8 cellular contexts compared by ENCODE assay signal in the genomic region with DNA sequence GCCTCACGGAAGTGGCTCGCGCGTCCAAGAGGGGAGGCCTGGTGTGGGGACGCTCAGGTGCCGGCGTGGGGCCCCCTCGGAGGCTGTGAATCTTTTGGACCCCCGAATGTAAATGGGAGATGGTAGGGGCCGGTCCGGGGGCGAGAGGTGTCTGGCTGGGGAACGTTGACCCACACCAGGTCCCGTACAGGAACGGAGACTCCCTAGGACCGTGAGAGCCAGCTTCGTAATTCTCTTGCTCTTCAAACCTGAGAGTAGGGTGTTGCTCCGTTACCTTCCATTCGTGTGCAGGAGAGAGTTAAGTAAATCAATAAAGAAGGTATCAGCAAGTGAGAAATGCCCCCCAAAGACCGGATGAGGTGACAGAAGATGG. TPM values are rescaled to one million over a fixed set of nuclear protein-coding genes. Genes with fewer than 3 reads are reported as not detected.
DNase-seq lines count a peak whose midpoint lies in the region; TF ChIP-seq lines count a peak whose summit lies in the region.

No MANE protein-coding gene starts in this region.

- no peaks in the 10 kb centered on the region for H3K36me3 ChIP-seq in cardiac muscle cell
- peaks cover 0 to 10% (median 3%) of the 10 kb centered on the region in 3 donors for H3K36me3 ChIP-seq in skeletal muscle tissue (ENCODE audit: control insufficient read depth in 3 of 3, insufficient read depth in 3 of 3, low read length in 3 of 3)

- H3K9me3 Mint-ChIP-seq in activated naive CD4-positive, alpha-beta T cell treated with anti-CD3 and anti-CD28 coated beads, Interleukin-2, amount 10 ng/mL, durations not matched to agents 7 days and 5 days = no peaks in the 10 kb centered on the region

- DNase-seq in activated naive CD4-positive, alpha-beta T cell treated with anti-CD3 and anti-CD28 coated beads, Interleukin-2, amount 10 ng/mL, durations not matched to agents 7 days and 5 days = no peak
- no peak for DNase-seq in activated naive CD4-positive, alpha-beta T cell (lab: John Stamatoyannopoulos, UW)
- DNase-seq in cardiac muscle cell (ENCODE audit: low read depth in 1 of 2, low spot score in 1 of 2) (no peak), HCEC 1CT (no peak), GM10266 (ENCODE audit: extremely low spot score) (no peak), ureter (ENCODE audit: low spot score) (no peak)

- H3K4me3 ChIP-seq in WI38 (ENCODE audit: low read depth, low read length) (peak overlapping the region; percentile 97), cardiac muscle cell (peak overlapping the region; percentile 72), skeletal muscle tissue (ENCODE audit: low read length in 3 of 3) (peak overlapping the region; percentile 87 to 92 (median 89))

- peaks cover 36% of the 10 kb centered on the region for H3K36me3 Mint-ChIP-seq in activated naive CD4-positive, alpha-beta T cell treated with anti-CD3 and anti-CD28 coated beads, Interleukin-2, amount 10 ng/mL, durations not matched to agents 7 days and 5 days

- H3K4me3 Mint-ChIP-seq in activated naive CD4-positive, alpha-beta T cell treated with anti-CD3 and anti-CD28 coated beads, Interleukin-2, amount 10 ng/mL, durations not matched to agents 7 days and 5 days = peak overlapping the region; percentile 84

- peak overlapping the region; percentile 91 for H3K27ac Mint-ChIP-seq in activated naive CD4-positive, alpha-beta T cell treated with anti-CD3 and anti-CD28 coated beads, Interleukin-2, amount 10 ng/mL, durations not matched to agents 7 days and 5 days

- peak overlapping the region; percentile 90 to 96 (median 91) for H3K9ac ChIP-seq in skeletal muscle tissue (ENCODE audit: low read depth in 1 of 3, low read length in 3 of 3)

- peaks cover 33% of the 10 kb centered on the region for H3K4me1 ChIP-seq in cardiac muscle cell (ENCODE audit: low read depth)
- H3K4me1 ChIP-seq in skeletal muscle tissue (ENCODE audit: control insufficient read depth in 3 of 3, insufficient read depth in 3 of 3, low read length in 3 of 3) = peaks cover 39 to 75% (median 51%) of the 10 kb centered on the region in 3 donors

- TF ChIP-seq CTCF in WI38 (IDR thresholded peaks at IDR 0.05; ENCODE audit: low read depth, low read length) (no peak), cardiac muscle cell (IDR thresholded peaks at IDR 0.05; ENCODE audit: low read depth, low read length) (no peak), GM10266 (IDR thresholded peaks at IDR 0.05; ENCODE audit: control insufficient read depth, insufficient read depth, low read depth, missing control alignments) (no peak)

- H3K27me3 Mint-ChIP-seq in activated naive CD4-positive, alpha-beta T cell treated with anti-CD3 and anti-CD28 coated beads, Interleukin-2, amount 10 ng/mL, durations not matched to agents 7 days and 5 days = no peaks in the 10 kb centered on the region

- H3K27ac ChIP-seq in cardiac muscle cell (peak overlapping the region; percentile 97), skeletal muscle tissue (ENCODE audit: low read depth, low read length) (peak overlapping the region; percentile 98)

- H3K9me3 ChIP-seq in cardiac muscle cell (ENCODE audit: low read depth) (no peaks in the 10 kb centered on the region), skeletal muscle tissue (ENCODE audit: control insufficient read depth in 3 of 3, low read length in 3 of 3) (no peaks in the 10 kb centered on the region)

- peaks cover 75% of the 10 kb centered on the region for H3K4me1 Mint-ChIP-seq in activated naive CD4-positive, alpha-beta T cell treated with anti-CD3 and anti-CD28 coated beads, Interleukin-2, amount 10 ng/mL, durations not matched to agents 7 days and 5 days

- H3K27me3 ChIP-seq in cardiac muscle cell = no peaks in the 10 kb centered on the region
- no peaks in the 10 kb centered on the region for H3K27me3 ChIP-seq in skeletal muscle tissue (ENCODE audit: control insufficient read depth in 3 of 3, insufficient read depth in 3 of 3, low read length in 3 of 3)

- CTCF ChIA-PET in activated naive CD4-positive, alpha-beta T cell treated with anti-CD3 and anti-CD28 coated beads, Interleukin-2, amount 10 ng/mL, durations not matched to agents 7 days and 5 days (lab: Charles Lee) = interaction anchor here (1.2 to 3.6 kb wide), 3 partner anchors 10 to 51 kb away, joined by 3 to 16 read pairs (median 4); no protein-coding TSS in a partner anchor

RNA-seq across cellular contexts. Expression of a gene that starts 0.5 kb away (rescaled TPM):
- total RNA-seq in cardiac muscle cell = 42.6 and 49.8 TPM in 2 replicates
- 37.3 and 41.6 TPM in 2 replicates for polyA plus RNA-seq in cardiac muscle cell
- total RNA-seq in skeletal muscle tissue = 23.5 TPM
- 40.3 TPM for total RNA-seq in ureter

RNA-seq across cellular contexts. Expression of a gene that starts 0.9 kb away (rescaled TPM):
- 6.7 and 9.2 TPM in 2 replicates for total RNA-seq in cardiac muscle cell
- 4.5 and 6.6 TPM in 2 replicates for polyA plus RNA-seq in cardiac muscle cell
- total RNA-seq in skeletal muscle tissue = 10.4 TPM
- 17.4 TPM for total RNA-seq in ureter
